ENCODE assay signal across 37 cellular contexts in genomic region chr5:33072700-33073099, GRCh38.
"Had no signal": no experiment of that assay in that cellular context is flagged by ENCODE, and none has a peak within 500 bp of the region (broad histone marks: within the 10 kb centered on the region; RNA-seq: fewer than 3 reads in every experiment).

No MANE protein-coding gene starts in this region.

- H3K9me3 ChIP-seq: ascending aorta, breast epithelium, MG63, Peyer's patch, SJSA1 had no signal

- H3K36me3 Mint-ChIP-seq: activated naive CD8-positive, alpha-beta T cell treated with anti-CD3 and anti-CD28 coated beads for 36 hours had no signal

- H3K4me1 ChIP-seq: ascending aorta, body of pancreas, breast epithelium, Peyer's patch had no signal

- H3K4me3 Mint-ChIP-seq: activated CD4-positive, alpha-beta memory T cell treated with anti-CD3 and anti-CD28 coated beads, Interleukin-2, amount 10 ng/mL, durations not matched to agents 7 days and 5 days; activated naive CD8-positive, alpha-beta T cell treated with anti-CD3 and anti-CD28 coated beads for 36 hours; activated T-cell treated with anti-CD3 and anti-CD28 coated beads, Interleukin-2, amount 50 U/mL, for 72 hours; activated T-helper 17 cell treated with anti-CD3 and anti-CD28 coated beads, Interleukin-2, amount 50 U/mL, for 72 hours had no signal

- H3K36me3 ChIP-seq: ascending aorta, breast epithelium, MG63, Peyer's patch, SJSA1, WERI-Rb-1 had no signal

- H3K27me3 ChIP-seq: ascending aorta, body of pancreas, breast epithelium, MG63, Peyer's patch, SJSA1 had no signal

- H3K27ac Mint-ChIP-seq: activated CD4-positive, alpha-beta memory T cell treated with anti-CD3 and anti-CD28 coated beads, Interleukin-2, amount 10 ng/mL, durations not matched to agents 7 days and 5 days; activated naive CD8-positive, alpha-beta T cell treated with anti-CD3 and anti-CD28 coated beads for 36 hours; activated T-cell treated with anti-CD3 and anti-CD28 coated beads, Interleukin-2, amount 50 U/mL, for 72 hours; activated T-helper 17 cell treated with anti-CD3 and anti-CD28 coated beads, Interleukin-2, amount 50 U/mL, for 72 hours had no signal

- H3K27ac ChIP-seq: ascending aorta, body of pancreas, breast epithelium, Peyer's patch, SJSA1, WERI-Rb-1 had no signal

- H3K27me3 Mint-ChIP-seq: activated CD4-positive, alpha-beta memory T cell treated with anti-CD3 and anti-CD28 coated beads, Interleukin-2, amount 10 ng/mL, durations not matched to agents 7 days and 5 days; activated naive CD8-positive, alpha-beta T cell treated with anti-CD3 and anti-CD28 coated beads for 36 hours; activated T-helper 17 cell treated with anti-CD3 and anti-CD28 coated beads, Interleukin-2, amount 50 U/mL, for 72 hours had no signal

- H3K9me3 Mint-ChIP-seq: activated CD4-positive, alpha-beta memory T cell treated with anti-CD3 and anti-CD28 coated beads, Interleukin-2, amount 10 ng/mL, durations not matched to agents 7 days and 5 days had no signal

- ATAC-seq: activated T-cell treated with anti-CD3 and anti-CD28 coated beads, Interleukin-2, amount 50 U/mL, for 72 hours; activated T-helper 17 cell treated with anti-CD3 and anti-CD28 coated beads, Interleukin-2, amount 50 U/mL, for 72 hours; body of pancreas had no signal

- DNase-seq: activated CD4-positive, alpha-beta memory T cell treated with anti-CD3 and anti-CD28 coated beads, Interleukin-2, amount 10 ng/mL, durations not matched to agents 7 days and 5 days; activated CD4-positive, alpha-beta T cell treated with anti-CD3 and anti-CD28 coated beads for 1 hour; activated CD4-positive, alpha-beta T cell treated with anti-CD3 and anti-CD28 coated beads for 48 hours; activated CD4-positive, CD25-positive, alpha-beta regulatory T cell; activated effector memory CD4-positive, alpha-beta T cell treated with anti-CD3 and anti-CD28 coated beads, Interleukin-2, amount 50 U/mL, for 16 hours; activated naive CD4-positive, alpha-beta T cell; activated naive CD4-positive, alpha-beta T cell treated with anti-CD3 and anti-CD28 coated beads, Interleukin-2, amount 50 U/mL, for 16 hours; activated naive CD8-positive, alpha-beta T cell treated with anti-CD3 and anti-CD28 coated beads for 36 hours; activated T-cell treated with anti-CD3 and anti-CD28 coated beads, Interleukin-2, amount 50 U/mL, for 1 hour; activated T-cell treated with anti-CD3 and anti-CD28 coated beads, Interleukin-2, amount 50 U/mL, for 72 hours; amygdala; body of pancreas; caudate nucleus; Kasumi-1; KG1; MG63; MV-4-11; NCI-H1092; NCI-H1436 treated with DMSO at 0.1 percent for 48 hours; NCI-H1694 treated with DMSO at 0.1 percent for 48 hours; NCI-H2029; NCI-H345; NCI-H524 treated with DMSO at 0.1 percent for 48 hours; NCI-H748 treated with DMSO at 0.1 percent for 48 hours; NK-92 treated with Interleukin-12 subunit alpha and Interleukin-12 subunit beta, amount 100 ng/mL, for 24 hours; Peyer's patch; RPMI8226; SHP77 treated with DMSO at 0.1 percent for 48 hours; SW 1271; T-helper 1 cell; T-helper 2 cell; T-helper 9 cell; WERI-Rb-1 had no signal

- H3K4me3 ChIP-seq: ascending aorta, body of pancreas, breast epithelium, MG63, Peyer's patch, SJSA1 had no signal

- H3K4me1 Mint-ChIP-seq: activated CD4-positive, alpha-beta memory T cell treated with anti-CD3 and anti-CD28 coated beads, Interleukin-2, amount 10 ng/mL, durations not matched to agents 7 days and 5 days; activated naive CD8-positive, alpha-beta T cell treated with anti-CD3 and anti-CD28 coated beads for 36 hours; activated T-helper 17 cell treated with anti-CD3 and anti-CD28 coated beads, Interleukin-2, amount 50 U/mL, for 72 hours had no signal
